Comparison of ENCODE assay signal across 2 cellular contexts in genomic region chr12:108193493-108193892, GRCh38.
"Had no signal": no experiment of that assay in that cellular context is flagged by ENCODE, and none has a peak within 500 bp of the region (broad histone marks: within the 10 kb centered on the region; RNA-seq: fewer than 3 reads in every experiment).

No MANE protein-coding gene starts in this region.

- H3K4me3 ChIP-seq: GM12878 had no signal

- FAIRE-seq: GM12878 had no signal

- DNase-seq: GF-D8 had no signal
